Comparison of ENCODE assay signal across 8 cellular contexts in the genomic region with DNA sequence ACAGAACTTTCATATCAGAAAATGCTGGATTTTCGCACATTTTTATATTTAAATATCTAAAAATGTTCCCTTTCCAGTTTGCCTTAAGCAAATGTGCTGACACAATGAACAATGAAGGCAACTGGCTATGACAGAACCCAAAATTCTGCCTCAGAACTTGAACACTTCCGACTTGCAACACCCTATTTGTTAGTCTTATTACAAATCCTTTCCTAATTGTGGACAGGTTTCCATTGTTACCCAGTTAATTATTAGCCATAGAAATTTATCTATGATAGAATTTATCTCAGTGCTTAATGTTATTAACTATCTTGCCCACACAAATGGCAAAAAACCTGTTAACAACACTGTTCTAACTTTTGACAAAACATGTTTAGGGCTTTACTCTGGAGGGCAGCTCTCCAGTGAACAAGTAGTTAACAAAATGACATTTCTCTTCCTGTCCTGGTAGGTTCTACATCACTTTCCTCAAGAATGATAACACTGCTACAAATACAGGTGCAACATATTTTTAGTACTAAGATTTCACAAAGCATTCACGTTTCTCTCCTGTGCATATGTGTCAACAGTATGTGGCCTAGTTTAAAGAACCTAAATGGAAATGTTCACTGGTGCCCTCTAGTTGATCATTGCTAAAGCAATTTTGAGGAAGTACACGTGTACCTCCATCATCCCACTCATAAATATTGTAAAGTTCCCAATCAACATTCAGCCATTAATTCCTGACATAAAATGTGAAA. TPM values are rescaled to one million over a fixed set of nuclear protein-coding genes. Genes with fewer than 3 reads are reported as not detected.
DNase-seq lines count a peak whose midpoint lies in the region; ATAC-seq and TF ChIP-seq lines count a peak whose summit lies in the region.

No MANE protein-coding gene starts in this region.

- no peaks in the 10 kb centered on the region for H3K9me3 ChIP-seq in heart left ventricle

- H3K36me3 ChIP-seq in heart left ventricle: no peaks in the 10 kb centered on the region

- no peak overlapping the region for H3K4me3 ChIP-seq in heart left ventricle

- DNase-seq in activated CD4-positive, CD25-positive, alpha-beta regulatory T cell treated with anti-CD3 and anti-CD28 coated beads, Interleukin-2, amount 50 U/mL, for 72 hours: no peak
- no peak for DNase-seq in heart left ventricle
- DNase-seq in stimulated activated naive CD8-positive, alpha-beta T cell treated with anti-CD3 and anti-CD28 coated beads, Interleukin-15, amount 100 ng/mL, for 72 hours: no peak
- DNase-seq in ecto neural progenitor cell (ENCODE audit: low spot score): no peak

- H3K4me3 Mint-ChIP-seq in IgD-negative memory B cell: peak overlapping the region in 3 of 4 donors; percentile 20 to 80 (median 52)
- peak overlapping the region; percentile 63 to 74 for H3K4me3 Mint-ChIP-seq in stimulated activated naive CD8-positive, alpha-beta T cell treated with anti-CD3 and anti-CD28 coated beads, Interleukin-15, amount 100 ng/mL, for 72 hours

- H3K4me1 ChIP-seq in heart left ventricle: peaks cover 7 to 63% (median 45%) of the 10 kb centered on the region in 12 donors

- no peaks in the 10 kb centered on the region for H3K9me3 Mint-ChIP-seq in IgD-negative memory B cell
- peaks cover 0 to 5% of the 10 kb centered on the region in 2 donors for H3K9me3 Mint-ChIP-seq in stimulated activated naive CD8-positive, alpha-beta T cell treated with anti-CD3 and anti-CD28 coated beads, Interleukin-15, amount 100 ng/mL, for 72 hours

- no peaks in the 10 kb centered on the region for H3K27me3 ChIP-seq in heart left ventricle

- H3K4me1 Mint-ChIP-seq in IgD-negative memory B cell: peaks cover 44 to 68% (median 51%) of the 10 kb centered on the region in 3 donors
- H3K4me1 Mint-ChIP-seq in stimulated activated naive CD8-positive, alpha-beta T cell treated with anti-CD3 and anti-CD28 coated beads, Interleukin-15, amount 100 ng/mL, for 72 hours: peaks cover 68% of the 10 kb centered on the region

- H3K36me3 Mint-ChIP-seq in IgD-negative memory B cell: peaks cover 2% of the 10 kb centered on the region

- intact Hi-C loops in heart left ventricle (cut with DNase I): loop anchor here in 9 of 10 donors (2.0 to 10.0 kb wide), 12 partner anchors 41 to 194 kb away; a partner anchor contains a TSS

- H3K27ac ChIP-seq in VCaP (no peak overlapping the region), heart left ventricle (peak overlapping the region in 7 of 12 donors; percentile 28 to 79 (median 73))

- ATAC-seq in activated CD4-positive, CD25-positive, alpha-beta regulatory T cell treated with anti-CD3 and anti-CD28 coated beads, Interleukin-2, amount 50 U/mL, for 24 hours: peak; percentile 13 to 37
- peak; percentile 76 for ATAC-seq in GM21576 (IDR thresholded peaks at IDR 0.05; ENCODE audit: unreplicated experiment)
- ATAC-seq in heart left ventricle: peak in 2 of 4 donors; percentile 19 to 35
- peak; percentile 29 for ATAC-seq in stimulated activated naive CD8-positive, alpha-beta T cell treated with anti-CD3 and anti-CD28 coated beads, Interleukin-15, amount 100 ng/mL, for 72 hours

- TF ChIP-seq CTCF in VCaP (conservative IDR thresholded peaks at IDR 0.05) (peak; percentile 58), heart left ventricle (IDR thresholded peaks at IDR 0.05) (peak in 11 of 12 donors; percentile 15 to 61 (median 42))

- H3K27me3 Mint-ChIP-seq in IgD-negative memory B cell: no peaks in the 10 kb centered on the region
- H3K27me3 Mint-ChIP-seq in stimulated activated naive CD8-positive, alpha-beta T cell treated with anti-CD3 and anti-CD28 coated beads, Interleukin-15, amount 100 ng/mL, for 72 hours: no peaks in the 10 kb centered on the region

- H3K27ac Mint-ChIP-seq in IgD-negative memory B cell: peak overlapping the region; percentile 28 to 89 (median 81)
- peak overlapping the region; percentile 95 to 98 for H3K27ac Mint-ChIP-seq in stimulated activated naive CD8-positive, alpha-beta T cell treated with anti-CD3 and anti-CD28 coated beads, Interleukin-15, amount 100 ng/mL, for 72 hours

- TF ChIP-seq POLR2A in heart left ventricle (IDR thresholded peaks at IDR 0.05): no peak

- 23 to 37% (median 30%) methylated on average over 4 of the region's 4 CpGs for WGBS in heart left ventricle, 4 donors

RNA-seq across cellular contexts. Expression of a gene that starts 58.4 kb away (rescaled TPM):
- polyA plus RNA-seq in IgD-negative memory B cell (5.9 TPM), heart left ventricle (1 to 10 TPM; 2.7 to 6.3 TPM)
- total RNA-seq in heart left ventricle: 10 to 100 TPM; 11.6 to 31.2 (median 20.6) TPM
